In the genomic region with DNA sequence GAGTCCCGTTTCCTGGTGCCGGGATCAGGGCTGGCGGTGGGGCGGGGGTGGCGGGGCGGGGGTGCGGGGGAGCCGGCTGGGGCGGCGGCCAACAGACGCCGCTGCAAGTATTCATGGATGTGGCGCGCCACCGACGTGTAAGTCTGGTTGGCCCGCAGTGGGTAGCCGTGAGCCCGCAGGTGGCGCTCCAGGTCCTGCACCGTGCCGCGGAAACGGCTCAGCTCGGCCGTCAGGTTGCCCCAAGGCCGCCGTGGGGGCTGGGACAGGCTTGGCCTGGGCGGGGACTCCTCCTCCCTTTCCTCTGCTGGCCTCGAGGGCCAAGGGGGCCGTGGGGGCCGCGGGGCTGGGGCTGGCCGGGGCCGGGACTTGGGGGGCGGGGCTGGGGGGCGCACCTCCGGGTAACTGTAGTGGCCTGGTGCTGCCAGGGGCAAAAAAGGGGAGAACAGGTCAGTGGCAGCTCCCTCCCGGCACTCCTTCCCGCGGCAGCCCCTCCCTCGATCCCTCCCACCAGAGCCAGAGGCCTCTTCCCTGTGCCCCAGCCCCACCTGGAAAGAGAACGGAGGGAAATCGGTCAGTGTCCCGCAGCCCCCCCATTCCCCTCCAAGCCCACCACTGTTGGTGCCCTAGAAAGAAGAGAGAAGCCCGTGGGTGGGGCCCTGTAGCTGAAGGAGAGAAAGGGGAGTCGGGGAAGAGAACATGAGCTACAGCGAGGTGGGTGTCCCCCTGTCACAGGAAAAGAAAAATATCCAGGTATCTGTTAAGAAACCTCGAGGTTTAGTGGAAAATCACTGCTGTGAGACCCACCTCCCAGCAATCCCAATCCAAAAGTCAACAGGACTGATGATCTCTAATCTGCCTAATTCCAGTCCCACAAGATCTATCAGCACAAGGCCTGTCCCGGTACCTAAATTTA, we compare ENCODE assay signal across 7 cellular contexts. TPM values are rescaled to one million over a fixed set of nuclear protein-coding genes. Genes with fewer than 3 reads are reported as not detected.
DNase-seq lines count a peak whose midpoint lies in the region; ATAC-seq and TF ChIP-seq lines count a peak whose summit lies in the region.

No MANE protein-coding gene starts in this region.

- peak; percentile 99 for ATAC-seq in HCT116
- ATAC-seq in RWPE2 (ENCODE audit: low read depth), result peak; percentile 60

- RAD21 ChIA-PET in HCT116 (lab: Charles Lee; ENCODE audit: low non-redundant PET in 1 of 2, low total read pairs in 2 of 2, uncharacterized antibody in 2 of 2, unreplicated experiment in 2 of 2), result interaction anchor here in 1 of 2 experiments (0.9 kb wide), 1 partner anchor 325 kb away, joined by 4 read pairs; no protein-coding TSS in a partner anchor

- peak; percentile 88 for TF ChIP-seq RAD21 in HCT116 (IDR thresholded peaks at IDR 0.05; ENCODE audit: low read depth)

- TF ChIP-seq POLR2A in HCT116 (IDR thresholded peaks at IDR 0.05; ENCODE audit: borderline replicate concordance, extremely low read depth, insufficient read depth, insufficient read length), result no peak

- H3K27ac Mint-ChIP-seq in glutamatergic neuron (ENCODE audit: unreplicated experiment), result no peak overlapping the region

- H3K9me2 ChIP-seq in HCT116 (ENCODE audit: insufficient read depth), result no peaks in the 10 kb centered on the region

- H3K4me1 ChIP-seq in HCT116 (ENCODE audit: control insufficient read depth in 1 of 2, insufficient read depth in 2 of 2, low read length in 2 of 2), result peaks cover 14 to 28% of the 10 kb centered on the region in 2 experiments
- peaks cover 22% of the 10 kb centered on the region for H3K4me1 ChIP-seq in RWPE2 (ENCODE audit: insufficient read depth, poor library complexity, severe bottlenecking)

- H3K79me2 ChIP-seq in HCT116 (ENCODE audit: insufficient read depth, low read length), result no peaks in the 10 kb centered on the region

- H3K4me3 ChIP-seq in HCT116 (replicated peaks in 1 of 2; ENCODE audit: low read depth in 1 of 2, low read length in 2 of 2), result peak overlapping the region; percentile 19; a peak in 3 of 4 replicates
- no peak overlapping the region for H3K4me3 ChIP-seq in RWPE2 (ENCODE audit: severe bottlenecking)

- no peaks in the 10 kb centered on the region for H3K4me1 Mint-ChIP-seq in glutamatergic neuron (ENCODE audit: low read depth, unreplicated experiment)

- peaks cover 4% of the 10 kb centered on the region for H3K36me3 Mint-ChIP-seq in glutamatergic neuron (ENCODE audit: unreplicated experiment)

- H2AFZ ChIP-seq in HCT116 (ENCODE audit: low read depth, low read length, poor library complexity, severe bottlenecking), result no peak overlapping the region

- POLR2A ChIA-PET in HCT116 (lab: Charles Lee), result interaction anchor here (0.6 kb wide), 1 partner anchor 680 kb away, joined by 3 read pairs; no protein-coding TSS in a partner anchor

- H3K36me3 ChIP-seq in HCT116 (ENCODE audit: control insufficient read depth in 1 of 2, insufficient read depth in 2 of 2, low read length in 2 of 2) (no peaks in the 10 kb centered on the region), RWPE2 (ENCODE audit: low read depth) (no peaks in the 10 kb centered on the region)

- TF ChIP-seq CTCF in HCT116 (IDR thresholded peaks at IDR 0.05 in 2 of 3, conservative IDR thresholded peaks at IDR 0.05 in 1 of 3; ENCODE audit: borderline replicate concordance in 1 of 3, insufficient read depth in 1 of 3, low read depth in 2 of 3, low read length in 2 of 3) (peak; percentile 59 to 71 (median 64)), RWPE2 (IDR thresholded peaks at IDR 0.05; ENCODE audit: poor library complexity, severe bottlenecking) (peak; percentile 71), glutamatergic neuron (IDR thresholded peaks at IDR 0.05; ENCODE audit: partially characterized antibody, unreplicated experiment) (peak; percentile 24)

- H3K27me3 Mint-ChIP-seq in glutamatergic neuron (ENCODE audit: unreplicated experiment), result peaks cover 15% of the 10 kb centered on the region

- CTCF ChIA-PET in HCT116 (lab: Charles Lee), result interaction anchor here (0.6 to 1.6 kb wide), 8 partner anchors 12 to 326 kb away, joined by 3 to 6 read pairs (median 4); partner anchors contain the start of gene VWA7

- H3K9me3 ChIP-seq in HCT116 (ENCODE audit: control insufficient read depth in 1 of 2, insufficient read depth in 1 of 2, low read depth in 1 of 2, low read length in 2 of 2) (no peaks in the 10 kb centered on the region), RWPE2 (ENCODE audit: severe bottlenecking) (no peaks in the 10 kb centered on the region)

- peaks cover 5% of the 10 kb centered on the region for H3K9me3 Mint-ChIP-seq in glutamatergic neuron (ENCODE audit: unreplicated experiment)

- peak; percentile 81 for DNase-seq in HCT116 (ENCODE audit: low read depth, low spot score)
- DNase-seq in RWPE2 (ENCODE audit: low spot score), result no peak
- peak; percentile 28 for DNase-seq in activated gamma-delta T cell (lab: John Stamatoyannopoulos, UW)
- DNase-seq in glutamatergic neuron, result peak; percentile 79
- DNase-seq in renal cortical epithelial cell (ENCODE audit: low read depth), result peak; percentile 42
- DNase-seq in medulla oblongata (ENCODE audit: extremely low spot score), result no peak
- DNase-seq in KG1 (lab: John Stamatoyannopoulos, UW), result no peak

- H3K4me3 Mint-ChIP-seq in glutamatergic neuron (ENCODE audit: unreplicated experiment), result no peak overlapping the region

- BruUV-seq in HCT116 (replicated peaks; lab: Mats Ljungman, UMichigan), result TSS peak; percentile 54

- H3K27me3 ChIP-seq in HCT116 (ENCODE audit: insufficient read depth, low read length) (no peaks in the 10 kb centered on the region), RWPE2 (ENCODE audit: insufficient read depth, poor library complexity, severe bottlenecking) (no peaks in the 10 kb centered on the region)

- peak overlapping the region; percentile 56 for H3K4me2 ChIP-seq in HCT116 (ENCODE audit: low read length)

- H3K27ac ChIP-seq in HCT116 (ENCODE audit: low read depth, low read length) (peak overlapping the region; percentile 47; the same call in 1 of the 2 replicates), RWPE2 (ENCODE audit: poor library complexity, severe bottlenecking) (no peak overlapping the region)

- intact Hi-C loops in HCT116 (cut with micrococcal nuclease), result loop anchor here (1.0 kb wide), 1 partner anchor 107 kb away; no protein-coding TSS in a partner anchor

- H4K20me1 ChIP-seq in HCT116 (ENCODE audit: insufficient read depth), result no peaks in the 10 kb centered on the region

- peak overlapping the region; percentile 14; the same call in 1 of the 2 replicates for H3K9ac ChIP-seq in HCT116 (ENCODE audit: low read length)

TF ChIP-seq in HCT116, 20 proteins besides CTCF, POLR2A, EP300 and RAD21 (continues in another document):
- TF ChIP-seq TCF7L2 (IDR thresholded peaks at IDR 0.05; ENCODE audit: borderline replicate concordance, extremely low read depth, insufficient read depth, insufficient read length), result peak; percentile 32
- 0 out of 2 replicates have a peak, but pooled peaks have one; percentile 33 for TF ChIP-seq POLR2AphosphoS5 (IDR thresholded peaks at IDR 0.05; ENCODE audit: low read depth, low read length)
- TF ChIP-seq REST (IDR thresholded peaks at IDR 0.05; ENCODE audit: low read depth), result no peak

RNA-seq across cellular contexts. Expression of gene TNXB, which starts 21.3 kb away (rescaled TPM):
- total RNA-seq in HCT116 (2021; ENCODE audit: unreplicated experiment) (8.5 TPM), glutamatergic neuron (ENCODE audit: unreplicated experiment) (6.0 TPM), renal cortical epithelial cell (0.75 TPM in 1 of 2 replicates, not detected in the other)
- 4.7 and 7.1 TPM in 2 replicates for polyA plus RNA-seq in HCT116 (2012)

RNA-seq across cellular contexts. Expression of gene ATF6B, which starts 40.2 kb away (rescaled TPM):
- 63.9 TPM for total RNA-seq in HCT116 (2021; ENCODE audit: unreplicated experiment)
- polyA plus RNA-seq in HCT116 (2012), result 55.7 and 75.2 TPM in 2 replicates
- total RNA-seq in glutamatergic neuron (ENCODE audit: unreplicated experiment), result 79.5 TPM
- total RNA-seq in renal cortical epithelial cell, result 16.5 and 26.2 TPM in 2 replicates

RNA-seq across cellular contexts. Expression of gene FKBPL, which starts 42.3 kb away (rescaled TPM):
- total RNA-seq in HCT116 (2021; ENCODE audit: unreplicated experiment) (11.2 TPM), glutamatergic neuron (ENCODE audit: unreplicated experiment) (4.7 TPM), renal cortical epithelial cell (5.6 and 7.6 TPM in 2 replicates)
- 8.8 and 12.2 TPM in 2 replicates for polyA plus RNA-seq in HCT116 (2012)

RNA-seq across cellular contexts. Expression of gene CYP21A2, which starts 49.6 kb away (rescaled TPM):
- total RNA-seq in HCT116 (2021; ENCODE audit: unreplicated experiment) (1.4 TPM), glutamatergic neuron (ENCODE audit: unreplicated experiment) (0.64 TPM), renal cortical epithelial cell (0.20 TPM in 1 of 2 replicates, not detected in the other)
- 0.30 and 0.33 TPM in 2 replicates for polyA plus RNA-seq in HCT116 (2012)

Comparison
In these comparisons a context has a peak if more than half of its experiments do, and no peak if none do; other contexts are left out.
1. DNase-seq: peak in HCT116 (single experiment), activated gamma-delta T cell (single experiment), glutamatergic neuron (single experiment) and renal cortical epithelial cell (single experiment); none in RWPE2 (single experiment), medulla oblongata (single experiment) and KG1 (single experiment).
2. Peak in every context shown above with its lines, with median percentiles within 50 percentile points of each other: CTCF ChIP-seq.